Comparison of ENCODE assay signal across 2 cellular contexts in genomic region chr2:238061310-238062202, GRCh38.
A peak's percentile ranks its signal among the peaks of the same experiment; 100 is the strongest.
TF ChIP-seq lines count a peak whose summit lies in the region.

No MANE protein-coding gene starts in this region.

TF ChIP-seq in SK-N-SH, 30 proteins besides CTCF, POLR2A, EP300 and RAD21:
- peak; percentile 90 for TF ChIP-seq MAX (IDR thresholded peaks at IDR 0.05; ENCODE audit: low read depth)
- TF ChIP-seq MXI1 (IDR thresholded peaks at IDR 0.05; ENCODE audit: low read depth, low read length) = peak; percentile 94
- TF ChIP-seq FOXJ3 (CRISPR knock-in tag; IDR thresholded peaks at IDR 0.05) = no peak

TF ChIP-seq in HepG2, 621 proteins besides CTCF, POLR2A, EP300 and RAD21 (continues in another document):
- TF ChIP-seq MED8 (CRISPR knock-in tag; IDR thresholded peaks at IDR 0.05; ENCODE audit: insufficient replicate concordance) (no peak), NR0B2 (CRISPR knock-in tag; IDR thresholded peaks at IDR 0.05) (no peak), JUND (CRISPR knock-in tag; IDR thresholded peaks at IDR 0.05) (no peak), ZNF256 (CRISPR knock-in tag; conservative IDR thresholded peaks at IDR 0.05) (no peak), CBFB (CRISPR knock-in tag; IDR thresholded peaks at IDR 0.05) (no peak), ZNF589 (CRISPR knock-in tag; conservative IDR thresholded peaks at IDR 0.05) (no peak), CSRNP1 (CRISPR knock-in tag; IDR thresholded peaks at IDR 0.05) (no peak), PLRG1 (conservative IDR thresholded peaks at IDR 0.05) (no peak), THYN1 (CRISPR knock-in tag; IDR thresholded peaks at IDR 0.05; ENCODE audit: borderline replicate concordance, low read depth) (no peak), ZBTB25 (CRISPR knock-in tag; IDR thresholded peaks at IDR 0.05) (no peak), IRF2 (CRISPR knock-in tag; IDR thresholded peaks at IDR 0.05) (no peak), MNT (IDR thresholded peaks at IDR 0.05) (no peak; the same call in 1 of the 2 replicates), HNRNPLL (IDR thresholded peaks at IDR 0.05; ENCODE audit: low read depth, low read length, poor library complexity, severe bottlenecking) (no peak), SRSF9 (IDR thresholded peaks at IDR 0.05; ENCODE audit: borderline replicate concordance, insufficient read depth, low read depth, low read length, poor library complexity, severe bottlenecking) (no peak), SALL2 (CRISPR knock-in tag; IDR thresholded peaks at IDR 0.05) (peak; percentile 12; the same call in 1 of the 2 replicates), ZBTB3 (CRISPR knock-in tag; IDR thresholded peaks at IDR 0.05; ENCODE audit: borderline replicate concordance, low read depth) (no peak; the same call in 1 of the 2 replicates), HNF4G (IDR thresholded peaks at IDR 0.05; ENCODE audit: borderline replicate concordance, low read depth, low read length) (no peak), HNF4G (CRISPR knock-in tag; IDR thresholded peaks at IDR 0.05; ENCODE audit: borderline replicate concordance, low read depth) (no peak), SYNCRIP (IDR thresholded peaks at IDR 0.05; ENCODE audit: insufficient read depth, low read depth, low read length) (no peak), DPF2 (CRISPR knock-in tag; IDR thresholded peaks at IDR 0.05; ENCODE audit: borderline replicate concordance, low read depth) (0 out of 2 replicates have a peak, but pooled peaks have one; percentile 19), CBX1 (IDR thresholded peaks at IDR 0.05; ENCODE audit: low read depth) (no peak), ZNF138 (CRISPR knock-in tag; IDR thresholded peaks at IDR 0.05; ENCODE audit: low read depth) (peak; percentile 30; the same call in 1 of the 2 replicates), PRMT3 (CRISPR knock-in tag; IDR thresholded peaks at IDR 0.05; ENCODE audit: borderline replicate concordance, low read depth) (no peak), SOX5 (CRISPR knock-in tag; IDR thresholded peaks at IDR 0.05; ENCODE audit: borderline replicate concordance) (no peak), ZNF616 (CRISPR knock-in tag; IDR thresholded peaks at IDR 0.05; ENCODE audit: low read depth) (no peak), FOSL2 (CRISPR knock-in tag; IDR thresholded peaks at IDR 0.05) (0 out of 2 replicates have a peak, but pooled peaks have one; percentile 26), SNAPC5 (CRISPR knock-in tag; IDR thresholded peaks at IDR 0.05; ENCODE audit: borderline replicate concordance) (no peak), MXD4 (CRISPR knock-in tag; IDR thresholded peaks at IDR 0.05) (peak; percentile 6; the same call in 1 of the 2 replicates), NKX3-1 (CRISPR knock-in tag; IDR thresholded peaks at IDR 0.05) (no peak), DRAP1 (CRISPR knock-in tag; IDR thresholded peaks at IDR 0.05) (0 out of 2 replicates have a peak, but pooled peaks have one; percentile 22), ZNF350 (CRISPR knock-in tag; IDR thresholded peaks at IDR 0.05; ENCODE audit: borderline replicate concordance, low read depth) (no peak), GMEB1 (CRISPR knock-in tag; IDR thresholded peaks at IDR 0.05; ENCODE audit: borderline replicate concordance) (no peak), MEIS1 (CRISPR knock-in tag; IDR thresholded peaks at IDR 0.05; ENCODE audit: borderline replicate concordance) (peak; percentile 53; the same call in 1 of the 2 replicates), ATM (IDR thresholded peaks at IDR 0.05; ENCODE audit: borderline replicate concordance) (no peak), MLXIP (CRISPR knock-in tag; IDR thresholded peaks at IDR 0.05; ENCODE audit: borderline replicate concordance) (0 out of 2 replicates have a peak, but pooled peaks have one; percentile 12), ZNF121 (CRISPR knock-in tag; IDR thresholded peaks at IDR 0.05) (no peak), KLF15 (CRISPR knock-in tag; IDR thresholded peaks at IDR 0.05; ENCODE audit: borderline replicate concordance) (no peak), ZNF839 (CRISPR knock-in tag; IDR thresholded peaks at IDR 0.05; ENCODE audit: borderline replicate concordance) (no peak), SNAI1 (CRISPR knock-in tag; IDR thresholded peaks at IDR 0.05; ENCODE audit: borderline replicate concordance) (no peak), ZSCAN31 (CRISPR knock-in tag; IDR thresholded peaks at IDR 0.05; ENCODE audit: low read depth) (no peak; the same call in 1 of the 2 replicates), NFAT5 (CRISPR knock-in tag; IDR thresholded peaks at IDR 0.05) (no peak), KLF9 (CRISPR knock-in tag; IDR thresholded peaks at IDR 0.05; ENCODE audit: low read depth) (no peak), NFE2L1 (CRISPR knock-in tag; IDR thresholded peaks at IDR 0.05; ENCODE audit: borderline replicate concordance) (no peak), KLF11 (CRISPR knock-in tag; IDR thresholded peaks at IDR 0.05) (no peak), ZNF513 (CRISPR knock-in tag; conservative IDR thresholded peaks at IDR 0.05) (no peak), LCORL (IDR thresholded peaks at IDR 0.05) (no peak), LCORL (CRISPR knock-in tag; IDR thresholded peaks at IDR 0.05) (no peak; the same call in 1 of the 2 replicates)
